ENCODE assay signal across 24 cellular contexts in the genomic region with DNA sequence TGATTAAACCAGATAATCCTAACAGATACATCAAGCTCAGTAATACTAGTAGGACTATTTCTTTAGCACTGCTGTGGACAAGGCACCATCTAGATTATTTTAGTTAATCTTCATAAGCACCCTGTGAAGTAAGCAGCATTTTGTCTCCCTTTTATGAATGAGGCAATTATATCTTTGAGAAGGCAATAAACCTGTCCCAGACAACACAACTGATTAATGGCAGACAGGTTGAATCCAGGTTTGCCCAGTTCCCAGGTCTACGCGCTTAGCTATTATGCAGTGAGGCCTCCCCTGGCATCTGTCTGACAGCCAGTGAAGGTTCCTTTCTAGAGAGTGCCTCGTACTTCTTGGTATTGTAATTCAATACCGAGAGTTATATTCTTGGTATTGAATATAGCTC. TPM values are rescaled to one million over a fixed set of nuclear protein-coding genes. Genes with fewer than 3 reads are reported as not detected.
"Had no signal": no experiment of that assay in that cellular context is flagged by ENCODE, and none has a peak within 500 bp of the region (broad histone marks: within the 10 kb centered on the region; RNA-seq: fewer than 3 reads in every experiment).

No MANE protein-coding gene starts in this region.

- DNase-seq: activated CD4-positive, alpha-beta memory T cell treated with anti-CD3 and anti-CD28 coated beads, Interleukin-2, amount 10 ng/mL, durations not matched to agents 7 days and 5 days; activated CD4-positive, alpha-beta T cell treated with anti-CD3 and anti-CD28 coated beads, Interleukin-2, amount 50 U/mL, for 1 hour; activated CD4-positive, CD25-positive, alpha-beta regulatory T cell; activated gamma-delta T cell; activated naive CD4-positive, alpha-beta T cell treated with anti-CD3 and anti-CD28 coated beads for 36 hours; activated naive CD8-positive, alpha-beta T cell treated with anti-CD3 and anti-CD28 coated beads for 36 hours; activated T-cell treated with anti-CD3 and anti-CD28 coated beads for 4 hours; activated T-cell treated with anti-CD3 and anti-CD28 coated beads, Interleukin-2, amount 50 U/mL, for 48 hours; cerebellar nuclear complex; Kasumi-1; KBM-7; NCI-H1048; NCI-H1436 treated with DMSO at 0.1 percent for 48 hours; NCI-H187; NCI-H2171; NCI-H2227 treated with DMSO at 0.1 percent for 48 hours; NCI-H446 treated with DMSO at 0.1 percent for 48 hours; NCI-H524 treated with DMSO at 0.1 percent for 48 hours; PC-3; SK-N-SH; T-helper 1 cell had no signal

- H3K9me3 ChIP-seq: SK-N-SH had no signal

- ATAC-seq: activated T-helper 17 cell treated with anti-CD3 and anti-CD28 coated beads, Interleukin-2, amount 50 U/mL, for 72 hours; PC-3 had no signal

- H3K27ac ChIP-seq: VCaP had no signal

RNA-seq across cellular contexts. Expression of a gene that starts 9.7 kb away (rescaled TPM):
- total RNA-seq: activated CD8-positive, alpha-beta memory T cell treated with anti-CD3 and anti-CD28 coated beads for 36 hours; activated naive CD4-positive, alpha-beta T cell treated with anti-CD3 and anti-CD28 coated beads for 36 hours; activated naive CD8-positive, alpha-beta T cell treated with anti-CD3 and anti-CD28 coated beads for 36 hours; PC-3 had no signal
